In the genomic region with DNA sequence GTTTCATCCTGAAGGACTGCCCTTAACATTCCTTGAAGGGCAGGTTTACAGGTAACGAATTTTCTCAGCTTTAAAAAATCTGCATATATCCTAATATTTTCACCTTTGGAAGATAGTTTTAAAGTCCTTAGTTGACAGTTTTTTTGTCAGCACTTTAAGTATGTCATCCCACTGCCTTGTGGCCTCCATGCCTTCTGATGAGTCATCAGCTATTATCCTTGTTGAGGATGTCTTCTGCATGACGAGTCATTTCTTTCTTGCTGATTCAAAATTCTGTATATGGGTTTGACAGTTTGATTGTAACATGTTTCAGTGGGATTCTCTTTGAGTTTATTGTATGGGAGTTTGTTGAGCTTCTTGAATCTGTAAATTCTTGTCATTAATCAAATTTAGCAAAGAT, we compare ENCODE assay signal across 14 cellular contexts.
A peak's percentile ranks its signal among the peaks of the same experiment; 100 is the strongest.
DNase-seq lines count a peak whose midpoint lies in the region; ATAC-seq and TF ChIP-seq lines count a peak whose summit lies in the region.
"Had no signal": no experiment of that assay in that cellular context is flagged by ENCODE, and none has a peak within 500 bp of the region (broad histone marks: within the 10 kb centered on the region; RNA-seq: fewer than 3 reads in every experiment).

No MANE protein-coding gene starts in this region.

- H3K23me2 ChIP-seq in H9 (ENCODE audit: insufficient read length, low read depth, low read length, poor library complexity, severe bottlenecking): no peaks in the 10 kb centered on the region

- no CpG with 5 or more reads among the region's 2 CpGs for WGBS in H9 (ENCODE audit: extremely low coverage, insufficient read length, low lambda C conversion rate)

- no peak overlapping the region for H2BK12ac ChIP-seq in H9 (ENCODE audit: insufficient read length, low read depth, low read length)

- peak overlapping the region; percentile 36 to 66 for H3K4me3 Mint-ChIP-seq in H9
- H3K4me3 Mint-ChIP-seq: activated B cell treated with CpG ODN at 0.5 μM for 24 hours; activated naive CD4-positive, alpha-beta T cell treated with anti-CD3 and anti-CD28 coated beads for 36 hours had no signal

- DNase-seq in AG04450 (ENCODE audit: low read depth, low spot score): peak; percentile 34
- DNase-seq in H9: no peak
- DNase-seq in SW480 (ENCODE audit: low spot score): peak; percentile 42
- DNase-seq in foreskin melanocyte: peak; percentile 64
- DNase-seq in left lobe of liver (ENCODE audit: low spot score): no peak
- no peak for DNase-seq in Right ventricle myocardium inferior (ENCODE audit: missing footprints)
- DNase-seq in NCI-H774 (lab: John Stamatoyannopoulos, UW): no peak
- no peak for DNase-seq in NCI-H345 treated with DMSO at 0.1 percent for 48 hours (lab: John Stamatoyannopoulos, UW; ENCODE audit: unreplicated experiment)
- DNase-seq: activated B cell treated with CpG ODN at 0.5 μM for 24 hours; activated naive CD4-positive, alpha-beta T cell treated with anti-CD3 and anti-CD28 coated beads for 36 hours; left lung; NCI-H1048; ovary; stimulated activated CD4-positive, alpha-beta T cell treated with anti-CD3 and anti-CD28 coated beads, Interleukin-4, amount 100 ng/mL, for 1 hour had no signal

- no peak overlapping the region for H4K5ac ChIP-seq in H9 (ENCODE audit: insufficient read length, low read depth, low read length)

- H2BK5ac ChIP-seq in H9 (ENCODE audit: insufficient read length, low read length): no peak overlapping the region

- H3K36me3 Mint-ChIP-seq in H9 (ENCODE audit: insufficient read depth in 1 of 3, low read depth in 3 of 3): peaks cover 47 to 83% (median 77%) of the 10 kb centered on the region in 3 experiments

- H3K9ac ChIP-seq in H9 (ENCODE audit: extremely low read depth, insufficient read length, low read length): no peak overlapping the region

- no peaks in the 10 kb centered on the region for H3K27me3 ChIP-seq in AG04450 (ENCODE audit: control insufficient read depth, insufficient read depth, low read length)
- H3K27me3 ChIP-seq in H9 (ENCODE audit: insufficient read depth, low read length): no peaks in the 10 kb centered on the region
- H3K27me3 ChIP-seq: left lung, ovary had no signal

- H3K27ac ChIP-seq in AG04450 (ENCODE audit: low read depth, low read length) (no peak overlapping the region), H9 (ENCODE audit: insufficient read length, low read depth, low read length) (no peak overlapping the region)
- H3K27ac ChIP-seq: left lung, ovary had no signal

- H4K91ac ChIP-seq in H9 (ENCODE audit: insufficient read length, low read depth, low read length): no peak overlapping the region

- H2BK15ac ChIP-seq in H9 (ENCODE audit: low read depth, low read length): no peak overlapping the region

- CTCF ChIA-PET in AG04450 (lab: Charles Lee): interaction anchor here (1.3 kb wide), 1 partner anchor 11 kb away, joined by 4 read pairs; no protein-coding TSS in a partner anchor

- H3K4me1 ChIP-seq in H9 (ENCODE audit: insufficient read depth, low read length): peaks cover 23% of the 10 kb centered on the region
- H3K4me1 ChIP-seq: left lung had no signal

- H3K27me3 Mint-ChIP-seq in H9 (ENCODE audit: low read depth): no peaks in the 10 kb centered on the region

- H2BK20ac ChIP-seq in H9 (ENCODE audit: low read depth, low read length, poor library complexity, severe bottlenecking): no peak overlapping the region

- peaks cover 6% of the 10 kb centered on the region for H3K79me1 ChIP-seq in H9 (ENCODE audit: insufficient read depth, low read depth, low read length, poor library complexity, severe bottlenecking)

- POLR2A ChIA-PET in AG04450 (lab: Yijun Ruan, JAX): no interaction called here

- H4K8ac ChIP-seq in H9 (replicated peaks; ENCODE audit: insufficient read length, low read depth, low read length): no peak overlapping the region

- no peaks in the 10 kb centered on the region for H4K20me1 ChIP-seq in H9 (ENCODE audit: control insufficient read depth, insufficient read depth, insufficient read length)

- H3K23ac ChIP-seq in H9 (ENCODE audit: insufficient read length, low read depth, low read length): no peak overlapping the region

- TF ChIP-seq CTCF in AG04450 (IDR thresholded peaks at IDR 0.05; ENCODE audit: low read depth, low read length): no peak
- no peak for TF ChIP-seq CTCF in H9 (conservative IDR thresholded peaks at IDR 0.05)

- H3K4me3 ChIP-seq in AG04450 (ENCODE audit: low read depth, low read length): no peak overlapping the region
- H3K4me3 ChIP-seq: left lung, ovary had no signal

- peaks cover 55% of the 10 kb centered on the region; the same call in 1 of the 2 replicates for H3K79me2 ChIP-seq in H9 (ENCODE audit: insufficient read depth, low read length)

- no peak overlapping the region for H3K18ac ChIP-seq in H9 (ENCODE audit: insufficient read length, low read depth, low read length)

- no peak overlapping the region for H3T11ph ChIP-seq in H9 (ENCODE audit: low read length)

- peaks cover 69 to 70% of the 10 kb centered on the region in 2 experiments for H3K4me1 Mint-ChIP-seq in H9
- H3K4me1 Mint-ChIP-seq: activated B cell treated with CpG ODN at 0.5 μM for 24 hours had no signal

- H3K9me3 Mint-ChIP-seq in H9: peaks cover 9 to 26% of the 10 kb centered on the region in 2 experiments
- H3K9me3 Mint-ChIP-seq: activated B cell treated with CpG ODN at 0.5 μM for 24 hours had no signal

- H3K9me3 ChIP-seq in AG04450 (ENCODE audit: control insufficient read depth, insufficient read depth, low read length) (no peaks in the 10 kb centered on the region; the same call in 1 of the 2 replicates), H9 (ENCODE audit: control insufficient read depth, low read depth, low read length) (no peaks in the 10 kb centered on the region)

- H2AK5ac ChIP-seq in H9 (ENCODE audit: insufficient read length, low read length): no peak overlapping the region

- intact Hi-C loops in Right ventricle myocardium inferior (cut with DNase I): no loop called here

- no peak for ATAC-seq in left lobe of liver
- ATAC-seq in Right ventricle myocardium inferior: no peak
- ATAC-seq: left lung had no signal

- H3K56ac ChIP-seq in H9 (ENCODE audit: insufficient read length, low read depth, low read length): no peak overlapping the region

- H2AFZ ChIP-seq in H9 (ENCODE audit: low read length): no peak overlapping the region

- H3K14ac ChIP-seq in H9 (ENCODE audit: insufficient read depth, low read length): no peak overlapping the region

- no peak overlapping the region for H2BK120ac ChIP-seq in H9 (ENCODE audit: low read depth, low read length, poor library complexity, severe bottlenecking)

- H3K4me2 ChIP-seq in H9 (ENCODE audit: insufficient read depth, insufficient read length, low read length): peak overlapping the region; percentile 86

- no peak overlapping the region for H3K4ac ChIP-seq in H9 (ENCODE audit: low read depth, low read length)

- peak overlapping the region in 2 of 3 experiments; percentile 16 to 44; a peak in 3 of 7 replicates for H3K27ac Mint-ChIP-seq in H9
- H3K27ac Mint-ChIP-seq: activated B cell treated with CpG ODN at 0.5 μM for 24 hours; activated naive CD4-positive, alpha-beta T cell treated with anti-CD3 and anti-CD28 coated beads for 36 hours had no signal

Comparison
In these comparisons a context has a peak if more than half of its experiments do, and no peak if none do; other contexts are left out.
1. DNase-seq: peak in AG04450 (single experiment), SW480 (single experiment) and foreskin melanocyte (single experiment); none in H9 (single experiment), left lobe of liver (single experiment), Right ventricle myocardium inferior (single experiment), NCI-H774 (single experiment) and NCI-H345 treated with DMSO at 0.1 percent for 48 hours (single experiment).